In genomic region chr12:52924764-52925716, GRCh38 we compare ENCODE assay signal across 10 cellular contexts. TPM values are rescaled to one million over a fixed set of nuclear protein-coding genes. Genes with fewer than 3 reads are reported as not detected.
DNase-seq lines count a peak whose midpoint lies in the region; ATAC-seq and TF ChIP-seq lines count a peak whose summit lies in the region.
"Had no signal": no experiment of that assay in that cellular context is flagged by ENCODE, and none has a peak within 500 bp of the region (broad histone marks: within the 10 kb centered on the region; RNA-seq: fewer than 3 reads in every experiment).

No MANE protein-coding gene starts in this region.

- intact Hi-C loops in vagina (cut with DNase I) = no loop called here

- peaks cover 47% of the 10 kb centered on the region for H3K4me1 Mint-ChIP-seq in osteocyte (ENCODE audit: unreplicated experiment)
- H3K4me1 Mint-ChIP-seq: activated naive CD4-positive, alpha-beta T cell treated with anti-CD3 and anti-CD28 coated beads, Interleukin-2, amount 50 U/mL, for 24 hours had no signal

- TF ChIP-seq CTCF in osteocyte (IDR thresholded peaks at IDR 0.05) (no peak), vagina (IDR thresholded peaks at IDR 0.05) (no peak)

- H3K36me3 Mint-ChIP-seq in osteocyte (ENCODE audit: unreplicated experiment) = no peaks in the 10 kb centered on the region
- H3K36me3 Mint-ChIP-seq: activated naive CD4-positive, alpha-beta T cell treated with anti-CD3 and anti-CD28 coated beads, Interleukin-2, amount 50 U/mL, for 24 hours had no signal

- peak overlapping the region; percentile 58 for H3K27ac Mint-ChIP-seq in osteocyte (ENCODE audit: unreplicated experiment)
- H3K27ac Mint-ChIP-seq: activated naive CD4-positive, alpha-beta T cell treated with anti-CD3 and anti-CD28 coated beads, Interleukin-2, amount 50 U/mL, for 24 hours had no signal

- H3K9me3 Mint-ChIP-seq in osteocyte (ENCODE audit: unreplicated experiment) = no peaks in the 10 kb centered on the region
- H3K9me3 Mint-ChIP-seq: activated naive CD4-positive, alpha-beta T cell treated with anti-CD3 and anti-CD28 coated beads, Interleukin-2, amount 50 U/mL, for 24 hours had no signal

- peaks cover 5% of the 10 kb centered on the region for H3K4me1 ChIP-seq in vagina

- H3K27ac ChIP-seq in epithelial cell of prostate (peak overlapping the region; percentile 57), vagina (no peak overlapping the region)

- H3K27me3 ChIP-seq in vagina = no peaks in the 10 kb centered on the region

- H3K4me3 Mint-ChIP-seq in osteocyte (ENCODE audit: unreplicated experiment) = no peak overlapping the region
- H3K4me3 Mint-ChIP-seq: activated naive CD4-positive, alpha-beta T cell treated with anti-CD3 and anti-CD28 coated beads, Interleukin-2, amount 50 U/mL, for 24 hours had no signal

- TF ChIP-seq POLR2A in vagina (IDR thresholded peaks at IDR 0.05) = no peak

- ATAC-seq in HG03378 (IDR thresholded peaks at IDR 0.05; ENCODE audit: unreplicated experiment) = no peak
- no peak for ATAC-seq in HG02623 (IDR thresholded peaks at IDR 0.05; ENCODE audit: unreplicated experiment)
- no peak for ATAC-seq in HG02852 (IDR thresholded peaks at IDR 0.05; ENCODE audit: unreplicated experiment)

- H3K36me3 ChIP-seq in vagina = no peaks in the 10 kb centered on the region
- H3K36me3 ChIP-seq: HAP-1 had no signal

- no peaks in the 10 kb centered on the region for H3K9me3 ChIP-seq in vagina
- H3K9me3 ChIP-seq: HAP-1 had no signal

- DNase-seq in ELR (ENCODE audit: low read depth) (peak; percentile 94), RPMI7951 (ENCODE audit: low read depth) (peak; percentile 80), epithelial cell of prostate (ENCODE audit: low read depth, low spot score) (no peak), osteocyte (ENCODE audit: extremely low spot score, unreplicated experiment) (no peak), vagina (ENCODE audit: extremely low spot score in 2 of 2) (no peak)

- no peaks in the 10 kb centered on the region for H3K27me3 Mint-ChIP-seq in osteocyte (ENCODE audit: unreplicated experiment)
- H3K27me3 Mint-ChIP-seq: activated naive CD4-positive, alpha-beta T cell treated with anti-CD3 and anti-CD28 coated beads, Interleukin-2, amount 50 U/mL, for 24 hours had no signal

- no peak overlapping the region for H3K4me3 ChIP-seq in vagina
- H3K4me3 ChIP-seq: HAP-1 had no signal

RNA-seq across cellular contexts. Expression of gene KRT8, which starts 20.2 kb away (rescaled TPM):
- total RNA-seq in RPMI7951 (2014; rRNA removed; shearing (Covaris generic)) = 3.5 and 4.7 TPM in 2 replicates
- total RNA-seq in osteocyte (18.6 and 19.8 TPM in 2 replicates), vagina (22.8 TPM)

RNA-seq across cellular contexts. Expression of gene KRT18, which starts 23.9 kb away (rescaled TPM):
- 75.0 and 91.8 TPM in 2 replicates for total RNA-seq in RPMI7951 (2014; rRNA removed; shearing (Covaris generic))
- total RNA-seq in osteocyte = 69.2 and 72.5 TPM in 2 replicates
- total RNA-seq in vagina = 93.1 TPM

Comparison
In these comparisons a context has a peak if more than half of its experiments do, and no peak if none do; other contexts are left out.
1. DNase-seq: peak in ELR (single experiment) and RPMI7951 (single experiment); none in epithelial cell of prostate (single experiment), osteocyte (single experiment) and vagina (0 of 2).